Comparison of ENCODE assay signal across 10 cellular contexts in the genomic region with DNA sequence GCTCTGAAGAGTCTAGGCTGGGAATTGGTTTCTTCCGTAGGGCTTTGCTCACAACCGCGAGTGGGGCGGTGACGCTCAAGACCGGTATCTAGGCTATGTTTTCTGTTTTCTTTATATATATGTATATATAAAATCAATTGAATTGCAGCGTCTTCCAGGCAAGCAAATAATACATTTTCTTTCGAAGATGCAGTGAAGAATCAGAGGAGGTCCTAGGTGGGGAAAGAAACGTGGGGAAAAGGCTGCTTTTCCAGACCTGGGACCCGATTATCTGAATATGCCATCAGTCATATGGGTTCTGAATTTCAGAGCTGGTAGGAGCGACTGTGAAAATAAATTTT. TPM values are rescaled to one million over a fixed set of nuclear protein-coding genes. Genes with fewer than 3 reads are reported as not detected.
DNase-seq lines count a peak whose midpoint lies in the region; ATAC-seq, FAIRE-seq and TF ChIP-seq lines count a peak whose summit lies in the region.
"Had no signal": no experiment of that assay in that cellular context is flagged by ENCODE, and none has a peak within 500 bp of the region (broad histone marks: within the 10 kb centered on the region; RNA-seq: fewer than 3 reads in every experiment).

No MANE protein-coding gene starts in this region.

- peaks cover 21% of the 10 kb centered on the region for H3K4me1 Mint-ChIP-seq in nephron progenitor cell

- H4K91ac ChIP-seq in IMR-90 (ENCODE audit: insufficient read depth, low read depth, low read length) (peak overlapping the region; percentile 81), H1 (replicated peaks; ENCODE audit: insufficient read length, low read length) (no peak overlapping the region)

- H3K4me1 ChIP-seq in IMR-90 (ENCODE audit: control insufficient read depth, insufficient read depth, low read length) (peaks cover 5% of the 10 kb centered on the region), H1 (replicated peaks in 1 of 4; ENCODE audit: control insufficient read depth in 3 of 4, insufficient read depth in 4 of 4, low read length in 3 of 4) (peaks cover 0 to 13% (median 9%) of the 10 kb centered on the region in 4 experiments; a peak in 5 of 7 replicates)

- H4K20me1 ChIP-seq in IMR-90 (ENCODE audit: insufficient read depth, low read length) (no peaks in the 10 kb centered on the region), H1 (replicated peaks in 1 of 2; ENCODE audit: control insufficient read depth in 1 of 2, insufficient read depth in 2 of 2, low read length in 2 of 2) (no peaks in the 10 kb centered on the region)

- H3K4ac ChIP-seq in IMR-90 (ENCODE audit: low read depth, low read length) (peak overlapping the region; percentile 85), H1 (replicated peaks; ENCODE audit: insufficient read length, low read depth, low read length) (no peak overlapping the region)

- POLR2A ChIA-PET in IMR-90 (lab: Charles Lee; ENCODE audit: unreplicated experiment) = no interaction called here
- POLR2A ChIA-PET in H1 (lab: Charles Lee; ENCODE audit: partially characterized antibody) = no interaction called here

- H3K27me3 ChIP-seq in IMR-90 (ENCODE audit: control insufficient read depth, insufficient read depth, low read length) (no peaks in the 10 kb centered on the region), H1 (replicated peaks in 1 of 4; ENCODE audit: control insufficient read depth in 3 of 4, extremely low read depth in 1 of 4, insufficient read depth in 3 of 4, low read length in 3 of 4) (no peaks in the 10 kb centered on the region; a peak in 1 of 7 replicates)

- DNase-seq in Ammon's horn (ENCODE audit: low spot score) = peak; percentile 12
- no peak for DNase-seq in IMR-90
- DNase-seq in H1 (ENCODE audit: low read depth in 1 of 2, low spot score in 2 of 2) = no peak
- DNase-seq in nephron progenitor cell = no peak
- no peak for DNase-seq in H54 (ENCODE audit: insufficient read length, low spot score)
- DNase-seq in NCI-H2107 (lab: John Stamatoyannopoulos, UW) = no peak
- DNase-seq: activated naive CD4-positive, alpha-beta T cell treated with anti-CD3 and anti-CD28 coated beads, Interleukin-2, amount 50 U/mL, for 16 hours; NK-92 treated with Interleukin-12 subunit alpha and Interleukin-12 subunit beta, amount 100 ng/mL, for 24 hours had no signal

- H2BK120ac ChIP-seq in IMR-90 (ENCODE audit: low read depth, low read length) (peak overlapping the region; percentile 89), H1 (replicated peaks; ENCODE audit: low read depth, low read length) (no peak overlapping the region)

- H3K4me2 ChIP-seq in IMR-90 (ENCODE audit: low read depth, low read length) = peak overlapping the region; percentile 77
- H3K4me2 ChIP-seq in H1 (ENCODE audit: insufficient read depth in 1 of 2, low read depth in 2 of 2, low read length in 2 of 2) = peak overlapping the region; percentile 75 to 78

- no peak for TF ChIP-seq RAD21 in IMR-90 (IDR thresholded peaks at IDR 0.05; ENCODE audit: low read length)
- TF ChIP-seq RAD21 in H1 (IDR thresholded peaks at IDR 0.05 in 1 of 2, conservative IDR thresholded peaks at IDR 0.05 in 1 of 2; ENCODE audit: low read depth in 2 of 2, low read length in 2 of 2) = no peak

- no peak for TF ChIP-seq EP300 in H1 (IDR thresholded peaks at IDR 0.05; ENCODE audit: borderline replicate concordance in 1 of 2, low read depth in 2 of 2, low read length in 2 of 2)

- H3K18ac ChIP-seq in IMR-90 (ENCODE audit: low read depth, low read length) (peak overlapping the region; percentile 19; the same call in 1 of the 2 replicates), H1 (ENCODE audit: extremely low read depth, low read length) (no peak overlapping the region)

- H2BK20ac ChIP-seq in IMR-90 (ENCODE audit: low read depth, low read length) = peak overlapping the region; percentile 66; the same call in 1 of the 2 replicates
- no peak overlapping the region for H2BK20ac ChIP-seq in H1 (ENCODE audit: low read length)

- no peaks in the 10 kb centered on the region for H3K79me2 ChIP-seq in H1 (ENCODE audit: control insufficient read depth in 1 of 2, insufficient read depth in 2 of 2, low read length in 2 of 2)

- intact Hi-C loops in IMR-90 (cut with micrococcal nuclease) = loop anchor here (5.0 kb wide), 1 partner anchor 36 kb away; no protein-coding TSS in a partner anchor

- peaks cover 13% of the 10 kb centered on the region for H3K23me2 ChIP-seq in H1 (ENCODE audit: low read depth, low read length)

- CTCF ChIA-PET in IMR-90 (lab: Yijun Ruan, JAX) (interaction anchor here (0.6 to 1.5 kb wide), 2 partner anchors 16 to 31 kb away, joined by 4 read pairs; no protein-coding TSS in a partner anchor), H1 (lab: Charles Lee; ENCODE audit: partially characterized antibody) (interaction anchor here (1.1 to 2.6 kb wide), 6 partner anchors 9 to 197 kb away, joined by 3 to 15 read pairs (median 4); no protein-coding TSS in a partner anchor)

- no peak overlapping the region for H2AK5ac ChIP-seq in IMR-90 (ENCODE audit: low read depth, low read length)
- H2AK5ac ChIP-seq in H1 (ENCODE audit: low read depth, low read length) = no peak overlapping the region

- in situ Hi-C loops in IMR-90 (cut with MboI; ENCODE audit: low sequenced_read_pairs) = no loop called here

- H2AFZ ChIP-seq in IMR-90 (replicated peaks; ENCODE audit: low read length, poor library complexity) (peak overlapping the region; percentile 97), H1 (ENCODE audit: low read length) (peak overlapping the region; percentile 99)

- peaks cover 48% of the 10 kb centered on the region for H3K27me3 Mint-ChIP-seq in nephron progenitor cell (ENCODE audit: low read depth, poor library complexity)

- H3K56ac ChIP-seq in IMR-90 (ENCODE audit: extremely low read depth, insufficient read depth, low read length) = peak overlapping the region; percentile 21; the same call in 1 of the 2 replicates
- no peak overlapping the region for H3K56ac ChIP-seq in H1 (replicated peaks; ENCODE audit: insufficient read length, low read depth, low read length)

- peaks cover 4 to 17% of the 10 kb centered on the region in 2 experiments for H3K79me1 ChIP-seq in IMR-90 (ENCODE audit: low read depth in 1 of 2, low read length in 2 of 2)
- H3K79me1 ChIP-seq in H1 (ENCODE audit: low read depth, low read length) = no peaks in the 10 kb centered on the region

- no peaks in the 10 kb centered on the region for H3K9me3 Mint-ChIP-seq in nephron progenitor cell

- no peak for TF ChIP-seq POLR2A in IMR-90 (IDR thresholded peaks at IDR 0.05; ENCODE audit: low read depth, low read length)
- no peak for TF ChIP-seq POLR2A in H1 (IDR thresholded peaks at IDR 0.05; ENCODE audit: control extremely low read depth in 1 of 2, low read depth in 2 of 2, low read length in 2 of 2)
- TF ChIP-seq POLR2A in H54 (IDR thresholded peaks at IDR 0.05; ENCODE audit: low read depth, low read length) = no peak

- H2BK15ac ChIP-seq in IMR-90 (ENCODE audit: low read depth, low read length) (0 out of 3 replicates have a peak overlapping the region, but pooled peaks have one; percentile 94), H1 (ENCODE audit: low read length) (no peak overlapping the region)

- H3K36me3 Mint-ChIP-seq in nephron progenitor cell (ENCODE audit: low read depth) = no peaks in the 10 kb centered on the region

- H4K8ac ChIP-seq in IMR-90 (ENCODE audit: low read depth in 2 of 2, low read length in 2 of 2) (peak overlapping the region; percentile 84 to 88; a peak in 3 of 4 replicates), H1 (ENCODE audit: extremely low read depth, insufficient read depth, low read length) (no peak overlapping the region)

- no peak overlapping the region for H2BK12ac ChIP-seq in H1 (ENCODE audit: low read depth, low read length)

- H3K27ac ChIP-seq in IMR-90 (ENCODE audit: insufficient read depth, low read length) = peak overlapping the region; percentile 68
- no peak overlapping the region for H3K27ac ChIP-seq in H1 (ENCODE audit: low read depth, low read length)

- no peak for FAIRE-seq in H1 (lab: Jason Lieb, UNC)
- no peak for FAIRE-seq in H54 (lab: Jason Lieb, UNC)

- peak overlapping the region; percentile 77 for H3K4me3 ChIP-seq in IMR-90 (ENCODE audit: insufficient read depth, low read depth, low read length)
- H3K4me3 ChIP-seq in H1 (ENCODE audit: extremely low read depth in 1 of 4, insufficient read depth in 2 of 4, low read depth in 3 of 4, low read length in 4 of 4) = peak overlapping the region; percentile 75 to 87 (median 80)

- H2AK9ac ChIP-seq in IMR-90 (replicated peaks; ENCODE audit: low read depth, low read length, poor library complexity) = peak overlapping the region; percentile 67

- BruUV-seq in IMR-90 (replicated peaks; lab: Mats Ljungman, UMichigan) = no TSS peak

- H3K14ac ChIP-seq in IMR-90 (replicated peaks; ENCODE audit: low read depth, low read length) (peak overlapping the region; percentile 73; the same call in 1 of the 2 replicates), H1 (ENCODE audit: insufficient read length) (no peak overlapping the region)

- no peak for TF ChIP-seq CTCF in IMR-90 (conservative IDR thresholded peaks at IDR 0.05; ENCODE audit: low read depth, low read length)
- TF ChIP-seq CTCF in H1 (IDR thresholded peaks at IDR 0.05; ENCODE audit: control extremely low read depth in 1 of 3, insufficient read depth in 1 of 3, low read depth in 1 of 3, low read length in 3 of 3) = no peak
- no peak for TF ChIP-seq CTCF in nephron progenitor cell (IDR thresholded peaks at IDR 0.05)

- H3K27ac Mint-ChIP-seq in nephron progenitor cell = no peak overlapping the region

- H2BK5ac ChIP-seq in IMR-90 (ENCODE audit: low read depth, low read length, poor library complexity, severe bottlenecking) (peak overlapping the region; percentile 72), H1 (ENCODE audit: low read depth, low read length) (0 out of 2 replicates have a peak overlapping the region, but pooled peaks have one; percentile 79)

- peak overlapping the region; percentile 88 for H3K4me3 Mint-ChIP-seq in nephron progenitor cell

- H3K23ac ChIP-seq in IMR-90 (ENCODE audit: low read depth, low read length) = peak overlapping the region; percentile 68
- H3K23ac ChIP-seq in H1 (ENCODE audit: insufficient read length) = no peak overlapping the region

- no peaks in the 10 kb centered on the region for H3K9me1 ChIP-seq in IMR-90 (ENCODE audit: insufficient read depth, low read length)

- ATAC-seq in IMR-90 (ENCODE audit: low read depth) (no peak), HG03571 (IDR thresholded peaks at IDR 0.05; ENCODE audit: unreplicated experiment) (no peak), HG03175 (IDR thresholded peaks at IDR 0.05; ENCODE audit: unreplicated experiment) (no peak)

- peak overlapping the region; percentile 70 for H3K9ac ChIP-seq in IMR-90 (ENCODE audit: low read depth, low read length)
- H3K9ac ChIP-seq in H1 (replicated peaks in 1 of 4; ENCODE audit: extremely low read depth in 1 of 4, low read depth in 3 of 4, low read length in 3 of 4) = peak overlapping the region in 3 of 4 experiments; percentile 9 to 20 (median 13); a peak in 4 of 7 replicates

- dilution Hi-C loops in IMR-90 (cut with HindIII; ENCODE audit: low sequenced_read_pairs, unreplicated experiment) = no loop called here

- no peaks in the 10 kb centered on the region for H3K9me3 ChIP-seq in IMR-90 (ENCODE audit: control insufficient read depth, insufficient read depth, low read length)
- H3K9me3 ChIP-seq in H1 (ENCODE audit: insufficient read depth in 2 of 2, low read depth in 1 of 2, low read length in 1 of 2) = no peaks in the 10 kb centered on the region

- H3K36me3 ChIP-seq in IMR-90 (ENCODE audit: control insufficient read depth, insufficient read depth, low read length) (no peaks in the 10 kb centered on the region), H1 (ENCODE audit: control insufficient read depth in 2 of 4, insufficient read depth in 4 of 4, low read length in 3 of 4) (no peaks in the 10 kb centered on the region)

- 7% methylated on average over 2 of the region's 11 CpGs; no CpG with 5 or more reads in 1 of the 2 experiments for WGBS in IMR-90 (ENCODE audit: extremely low coverage in 2 of 2, insufficient read length in 1 of 2), 2 experiments
- 2% methylated on average over 11 of the region's 11 CpGs; no CpG with 5 or more reads in 1 of the 2 experiments for WGBS in H1 (ENCODE audit: extremely low coverage in 1 of 2, insufficient coverage in 1 of 2, insufficient read length in 1 of 2, insufficient replicate concordance in 2 of 2, low coverage in 1 of 2, low lambda C conversion rate in 2 of 2, missing lambda C conversion rate in 1 of 2), 2 experiments

- H4K5ac ChIP-seq in IMR-90 (ENCODE audit: low read depth, low read length) = peak overlapping the region; percentile 29
- no peak overlapping the region for H4K5ac ChIP-seq in H1 (ENCODE audit: insufficient read length, low read depth, low read length)

RNA-seq across cellular contexts. Expression of a gene that starts 0.7 kb away (rescaled TPM):
- 135 and 179 TPM in 2 replicates for total RNA-seq in IMR-90 (2012; rRNA removed)
- polyA plus RNA-seq in IMR-90 (2012; rRNA removed) (33.7 and 40.1 TPM in 2 replicates), H1 (2011; rRNA removed) (1.6 and 2.0 TPM in 2 replicates)
- polyA plus RNA-seq in IMR-90 (2012; cell fraction: cytosol; rRNA removed) = 8.0 and 18.0 TPM in 2 replicates
- polyA plus RNA-seq in IMR-90 (2012; cell fraction: nucleus; rRNA removed; ENCODE audit: low replicate concordance) = 10.6 and 92.5 TPM in 2 replicates
- total RNA-seq in H1 (2021; fragmentation: NEBNext Ultra II Directional; extraction: Animal tissue kit (Norgen Biotek cat#: 25700)) = 6.1 and 6.2 TPM in 2 replicates
- polyA plus RNA-seq in H1 (2011; cell fraction: cytosol; rRNA removed) = 2.3 TPM
- 4.0 TPM for polyA plus RNA-seq in H1 (2011; cell fraction: nucleus; rRNA removed)
- 1.0 to 4.0 TPM (median 2.1 TPM) in 4 replicates for polyA plus RNA-seq in H1 (2012, experiment 1 of 2)
- polyA plus RNA-seq in H1 (2012, experiment 2 of 2) = 0.18 TPM
- polyA plus RNA-seq in H1 (2013, experiment 1 of 2) = 6.0 TPM
- polyA plus RNA-seq in H1 (2013, experiment 2 of 2) = 5.2 TPM
- polyA minus RNA-seq in H1 (2011; rRNA and poly(A)+ RNA removed) = 13.7 and 15.7 TPM in 2 replicates
- 4.3 TPM for polyA minus RNA-seq in H1 (2011; cell fraction: cytosol; rRNA and poly(A)+ RNA removed)
- polyA minus RNA-seq in H1 (2011; cell fraction: nucleus; rRNA and poly(A)+ RNA removed) = 17.8 TPM

Comparison
In these comparisons a context has a peak if more than half of its experiments do, and no peak if none do; other contexts are left out.
1. RNA of a gene that starts 0.7 kb away (total RNA-seq): 135 to 179 TPM in IMR-90; 6.1 to 6.2 TPM in H1; every median in the first group is over 10 times any median in the second.